Comparison of ENCODE assay signal across 1 cellular context in the genomic region with DNA sequence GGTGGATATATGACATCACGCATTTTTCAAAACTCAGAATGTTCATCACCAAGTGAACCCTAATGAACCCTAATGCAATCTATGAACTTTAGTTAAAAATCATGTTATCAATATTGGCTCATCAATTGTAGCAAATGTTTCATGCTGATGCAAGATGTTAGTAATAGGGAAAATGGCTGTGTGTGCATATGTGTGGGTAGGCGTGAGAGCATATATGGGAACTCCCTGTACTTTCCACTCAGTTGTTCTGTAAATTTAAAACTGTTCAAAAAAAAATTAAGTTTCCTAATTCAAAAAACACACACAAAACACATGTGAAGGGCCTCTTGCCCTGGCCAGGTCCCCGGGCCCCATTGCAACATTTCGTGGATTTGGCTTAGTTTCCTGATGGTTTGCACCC.
TF ChIP-seq lines count a peak whose summit lies in the region.

No MANE protein-coding gene starts in this region.

TF ChIP-seq in GM12878, 131 proteins besides CTCF, POLR2A, EP300 and RAD21 (continues in another document):
- no peak for TF ChIP-seq NR2F1 (conservative IDR thresholded peaks at IDR 0.05)
- TF ChIP-seq, protein P1, sequence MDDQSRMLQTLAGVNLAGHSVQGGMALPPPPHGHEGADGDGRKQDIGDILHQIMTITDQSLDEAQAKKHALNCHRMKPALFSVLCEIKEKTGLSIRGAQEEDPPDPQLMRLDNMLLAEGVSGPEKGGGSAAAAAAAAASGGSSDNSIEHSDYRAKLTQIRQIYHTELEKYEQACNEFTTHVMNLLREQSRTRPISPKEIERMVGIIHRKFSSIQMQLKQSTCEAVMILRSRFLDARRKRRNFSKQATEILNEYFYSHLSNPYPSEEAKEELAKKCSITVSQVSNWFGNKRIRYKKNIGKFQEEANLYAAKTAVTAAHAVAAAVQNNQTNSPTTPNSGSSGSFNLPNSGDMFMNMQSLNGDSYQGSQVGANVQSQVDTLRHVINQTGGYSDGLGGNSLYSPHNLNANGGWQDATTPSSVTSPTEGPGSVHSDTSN (IDR thresholded peaks at IDR 0.05; ENCODE audit: insufficient replicate concordance, low read depth, low read length), result no peak
- TF ChIP-seq BCL11A (IDR thresholded peaks at IDR 0.05; ENCODE audit: low read depth, low read length), result 0 out of 2 replicates have a peak, but pooled peaks have one; percentile 36
- 0 out of 2 replicates have a peak, but pooled peaks have one; percentile 24 for TF ChIP-seq CREM (IDR thresholded peaks at IDR 0.05; ENCODE audit: low read depth)
- no peak for TF ChIP-seq FOS (IDR thresholded peaks at IDR 0.05; ENCODE audit: borderline replicate concordance, extremely low read depth, insufficient read length)
- TF ChIP-seq EZH2 (IDR thresholded peaks at IDR 0.05; ENCODE audit: borderline replicate concordance, control insufficient read depth, low read depth, low read length), result no peak
- no peak for TF ChIP-seq STAT3 (IDR thresholded peaks at IDR 0.05; ENCODE audit: low read depth, low read length)
- TF ChIP-seq MXI1 (IDR thresholded peaks at IDR 0.05; ENCODE audit: low read depth, low read length), result no peak
- no peak for TF ChIP-seq TCF7 (IDR thresholded peaks at IDR 0.05; ENCODE audit: borderline replicate concordance)
- no peak for TF ChIP-seq PAX8 (IDR thresholded peaks at IDR 0.05)
- no peak for TF ChIP-seq RCOR1 (conservative IDR thresholded peaks at IDR 0.05; ENCODE audit: low read depth, low read length)
- TF ChIP-seq, protein P2, sequence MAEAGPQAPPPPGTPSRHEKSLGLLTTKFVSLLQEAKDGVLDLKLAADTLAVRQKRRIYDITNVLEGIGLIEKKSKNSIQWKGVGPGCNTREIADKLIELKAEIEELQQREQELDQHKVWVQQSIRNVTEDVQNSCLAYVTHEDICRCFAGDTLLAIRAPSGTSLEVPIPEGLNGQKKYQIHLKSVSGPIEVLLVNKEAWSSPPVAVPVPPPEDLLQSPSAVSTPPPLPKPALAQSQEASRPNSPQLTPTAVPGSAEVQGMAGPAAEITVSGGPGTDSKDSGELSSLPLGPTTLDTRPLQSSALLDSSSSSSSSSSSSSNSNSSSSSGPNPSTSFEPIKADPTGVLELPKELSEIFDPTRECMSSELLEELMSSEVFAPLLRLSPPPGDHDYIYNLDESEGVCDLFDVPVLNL (IDR thresholded peaks at IDR 0.05; ENCODE audit: low read depth, low read length), result no peak
- TF ChIP-seq, protein P3, sequence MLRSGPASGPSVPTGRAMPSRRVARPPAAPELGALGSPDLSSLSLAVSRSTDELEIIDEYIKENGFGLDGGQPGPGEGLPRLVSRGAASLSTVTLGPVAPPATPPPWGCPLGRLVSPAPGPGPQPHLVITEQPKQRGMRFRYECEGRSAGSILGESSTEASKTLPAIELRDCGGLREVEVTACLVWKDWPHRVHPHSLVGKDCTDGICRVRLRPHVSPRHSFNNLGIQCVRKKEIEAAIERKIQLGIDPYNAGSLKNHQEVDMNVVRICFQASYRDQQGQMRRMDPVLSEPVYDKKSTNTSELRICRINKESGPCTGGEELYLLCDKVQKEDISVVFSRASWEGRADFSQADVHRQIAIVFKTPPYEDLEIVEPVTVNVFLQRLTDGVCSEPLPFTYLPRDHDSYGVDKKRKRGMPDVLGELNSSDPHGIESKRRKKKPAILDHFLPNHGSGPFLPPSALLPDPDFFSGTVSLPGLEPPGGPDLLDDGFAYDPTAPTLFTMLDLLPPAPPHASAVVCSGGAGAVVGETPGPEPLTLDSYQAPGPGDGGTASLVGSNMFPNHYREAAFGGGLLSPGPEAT (IDR thresholded peaks at IDR 0.05; ENCODE audit: low read depth), result peak; percentile 78; the same call in 1 of the 2 replicates
- peak in 1 of 2 experiments; percentile 13; a peak in 1 of 3 replicates for TF ChIP-seq EGR1 (IDR thresholded peaks at IDR 0.05; ENCODE audit: borderline replicate concordance in 1 of 2, low read depth in 2 of 2, low read length in 2 of 2)
- TF ChIP-seq, protein P4, sequence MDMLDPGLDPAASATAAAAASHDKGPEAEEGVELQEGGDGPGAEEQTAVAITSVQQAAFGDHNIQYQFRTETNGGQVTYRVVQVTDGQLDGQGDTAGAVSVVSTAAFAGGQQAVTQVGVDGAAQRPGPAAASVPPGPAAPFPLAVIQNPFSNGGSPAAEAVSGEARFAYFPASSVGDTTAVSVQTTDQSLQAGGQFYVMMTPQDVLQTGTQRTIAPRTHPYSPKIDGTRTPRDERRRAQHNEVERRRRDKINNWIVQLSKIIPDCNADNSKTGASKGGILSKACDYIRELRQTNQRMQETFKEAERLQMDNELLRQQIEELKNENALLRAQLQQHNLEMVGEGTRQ (IDR thresholded peaks at IDR 0.05; ENCODE audit: borderline replicate concordance, low read depth, low read length), result no peak
- TF ChIP-seq, protein P5, sequence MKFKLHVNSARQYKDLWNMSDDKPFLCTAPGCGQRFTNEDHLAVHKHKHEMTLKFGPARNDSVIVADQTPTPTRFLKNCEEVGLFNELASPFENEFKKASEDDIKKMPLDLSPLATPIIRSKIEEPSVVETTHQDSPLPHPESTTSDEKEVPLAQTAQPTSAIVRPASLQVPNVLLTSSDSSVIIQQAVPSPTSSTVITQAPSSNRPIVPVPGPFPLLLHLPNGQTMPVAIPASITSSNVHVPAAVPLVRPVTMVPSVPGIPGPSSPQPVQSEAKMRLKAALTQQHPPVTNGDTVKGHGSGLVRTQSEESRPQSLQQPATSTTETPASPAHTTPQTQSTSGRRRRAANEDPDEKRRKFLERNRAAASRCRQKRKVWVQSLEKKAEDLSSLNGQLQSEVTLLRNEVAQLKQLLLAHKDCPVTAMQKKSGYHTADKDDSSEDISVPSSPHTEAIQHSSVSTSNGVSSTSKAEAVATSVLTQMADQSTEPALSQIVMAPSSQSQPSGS (IDR thresholded peaks at IDR 0.05; ENCODE audit: low read length), result peak; percentile 16; the same call in 1 of the 2 replicates
- no peak for TF ChIP-seq KAT2A (conservative IDR thresholded peaks at IDR 0.05; ENCODE audit: control insufficient read depth, low read depth, low read length)
- no peak for TF ChIP-seq CHD4 (IDR thresholded peaks at IDR 0.05)
- no peak for TF ChIP-seq POLR2AphosphoS5 (IDR thresholded peaks at IDR 0.05; ENCODE audit: low read length)
- TF ChIP-seq MEF2A (IDR thresholded peaks at IDR 0.05; ENCODE audit: insufficient read depth, low read depth, low read length), result 0 out of 2 replicates have a peak, but pooled peaks have one; percentile 22
- TF ChIP-seq, protein P6, sequence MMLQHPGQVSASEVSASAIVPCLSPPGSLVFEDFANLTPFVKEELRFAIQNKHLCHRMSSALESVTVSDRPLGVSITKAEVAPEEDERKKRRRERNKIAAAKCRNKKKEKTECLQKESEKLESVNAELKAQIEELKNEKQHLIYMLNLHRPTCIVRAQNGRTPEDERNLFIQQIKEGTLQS (IDR thresholded peaks at IDR 0.05; ENCODE audit: borderline replicate concordance, extremely low read depth, low read depth, low read length), result no peak
- no peak for TF ChIP-seq LARP7 (IDR thresholded peaks at IDR 0.05)
- no peak for TF ChIP-seq CBX3 (IDR thresholded peaks at IDR 0.05; ENCODE audit: borderline replicate concordance, low read depth)
- no peak for TF ChIP-seq RAD51 (IDR thresholded peaks at IDR 0.05)
- TF ChIP-seq RUNX3 (IDR thresholded peaks at IDR 0.05; ENCODE audit: low read length), result peak; percentile 9; the same call in 1 of the 2 replicates
- no peak for TF ChIP-seq MYC (IDR thresholded peaks at IDR 0.05; ENCODE audit: insufficient read depth, insufficient read length, insufficient replicate concordance, low read length, severe bottlenecking)
- TF ChIP-seq BMI1 (IDR thresholded peaks at IDR 0.05; ENCODE audit: borderline replicate concordance), result no peak
- TF ChIP-seq, protein P7, sequence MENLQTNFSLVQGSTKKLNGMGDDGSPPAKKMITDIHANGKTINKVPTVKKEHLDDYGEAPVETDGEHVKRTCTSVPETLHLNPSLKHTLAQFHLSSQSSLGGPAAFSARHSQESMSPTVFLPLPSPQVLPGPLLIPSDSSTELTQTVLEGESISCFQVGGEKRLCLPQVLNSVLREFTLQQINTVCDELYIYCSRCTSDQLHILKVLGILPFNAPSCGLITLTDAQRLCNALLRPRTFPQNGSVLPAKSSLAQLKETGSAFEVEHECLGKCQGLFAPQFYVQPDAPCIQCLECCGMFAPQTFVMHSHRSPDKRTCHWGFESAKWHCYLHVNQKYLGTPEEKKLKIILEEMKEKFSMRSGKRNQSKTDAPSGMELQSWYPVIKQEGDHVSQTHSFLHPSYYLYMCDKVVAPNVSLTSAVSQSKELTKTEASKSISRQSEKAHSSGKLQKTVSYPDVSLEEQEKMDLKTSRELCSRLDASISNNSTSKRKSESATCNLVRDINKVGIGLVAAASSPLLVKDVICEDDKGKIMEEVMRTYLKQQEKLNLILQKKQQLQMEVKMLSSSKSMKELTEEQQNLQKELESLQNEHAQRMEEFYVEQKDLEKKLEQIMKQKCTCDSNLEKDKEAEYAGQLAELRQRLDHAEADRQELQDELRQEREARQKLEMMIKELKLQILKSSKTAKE (IDR thresholded peaks at IDR 0.05; ENCODE audit: low read depth, poor library complexity, severe bottlenecking), result no peak
- TF ChIP-seq SIX5 (IDR thresholded peaks at IDR 0.05; ENCODE audit: low read depth, low read length, severe bottlenecking), result no peak
- TF ChIP-seq BACH1 (IDR thresholded peaks at IDR 0.05; ENCODE audit: borderline replicate concordance), result no peak
- TF ChIP-seq NBN (IDR thresholded peaks at IDR 0.05), result no peak
- 0 out of 3 replicates have a peak, but pooled peaks have one; percentile 32 for TF ChIP-seq POU2F2 (IDR thresholded peaks at IDR 0.05; ENCODE audit: borderline replicate concordance, low read depth, low read length)
- TF ChIP-seq NR2C1 (IDR thresholded peaks at IDR 0.05), result no peak
- TF ChIP-seq JUNB (IDR thresholded peaks at IDR 0.05), result peak; percentile 27; the same call in 1 of the 2 replicates
- no peak for TF ChIP-seq SIN3A (IDR thresholded peaks at IDR 0.05; ENCODE audit: low read depth, low read length)
- TF ChIP-seq NFXL1 (IDR thresholded peaks at IDR 0.05; ENCODE audit: borderline replicate concordance), result no peak
- no peak for TF ChIP-seq MTA3 (IDR thresholded peaks at IDR 0.05; ENCODE audit: borderline replicate concordance, low read length)
- TF ChIP-seq, protein P8, sequence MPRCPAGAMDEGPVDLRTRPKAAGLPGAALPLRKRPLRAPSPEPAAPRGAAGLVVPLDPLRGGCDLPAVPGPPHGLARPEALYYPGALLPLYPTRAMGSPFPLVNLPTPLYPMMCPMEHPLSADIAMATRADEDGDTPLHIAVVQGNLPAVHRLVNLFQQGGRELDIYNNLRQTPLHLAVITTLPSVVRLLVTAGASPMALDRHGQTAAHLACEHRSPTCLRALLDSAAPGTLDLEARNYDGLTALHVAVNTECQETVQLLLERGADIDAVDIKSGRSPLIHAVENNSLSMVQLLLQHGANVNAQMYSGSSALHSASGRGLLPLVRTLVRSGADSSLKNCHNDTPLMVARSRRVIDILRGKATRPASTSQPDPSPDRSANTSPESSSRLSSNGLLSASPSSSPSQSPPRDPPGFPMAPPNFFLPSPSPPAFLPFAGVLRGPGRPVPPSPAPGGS (IDR thresholded peaks at IDR 0.05; ENCODE audit: borderline replicate concordance, insufficient read depth, low read depth, low read length, poor library complexity, severe bottlenecking), result peak; percentile 16
- TF ChIP-seq, protein P9, sequence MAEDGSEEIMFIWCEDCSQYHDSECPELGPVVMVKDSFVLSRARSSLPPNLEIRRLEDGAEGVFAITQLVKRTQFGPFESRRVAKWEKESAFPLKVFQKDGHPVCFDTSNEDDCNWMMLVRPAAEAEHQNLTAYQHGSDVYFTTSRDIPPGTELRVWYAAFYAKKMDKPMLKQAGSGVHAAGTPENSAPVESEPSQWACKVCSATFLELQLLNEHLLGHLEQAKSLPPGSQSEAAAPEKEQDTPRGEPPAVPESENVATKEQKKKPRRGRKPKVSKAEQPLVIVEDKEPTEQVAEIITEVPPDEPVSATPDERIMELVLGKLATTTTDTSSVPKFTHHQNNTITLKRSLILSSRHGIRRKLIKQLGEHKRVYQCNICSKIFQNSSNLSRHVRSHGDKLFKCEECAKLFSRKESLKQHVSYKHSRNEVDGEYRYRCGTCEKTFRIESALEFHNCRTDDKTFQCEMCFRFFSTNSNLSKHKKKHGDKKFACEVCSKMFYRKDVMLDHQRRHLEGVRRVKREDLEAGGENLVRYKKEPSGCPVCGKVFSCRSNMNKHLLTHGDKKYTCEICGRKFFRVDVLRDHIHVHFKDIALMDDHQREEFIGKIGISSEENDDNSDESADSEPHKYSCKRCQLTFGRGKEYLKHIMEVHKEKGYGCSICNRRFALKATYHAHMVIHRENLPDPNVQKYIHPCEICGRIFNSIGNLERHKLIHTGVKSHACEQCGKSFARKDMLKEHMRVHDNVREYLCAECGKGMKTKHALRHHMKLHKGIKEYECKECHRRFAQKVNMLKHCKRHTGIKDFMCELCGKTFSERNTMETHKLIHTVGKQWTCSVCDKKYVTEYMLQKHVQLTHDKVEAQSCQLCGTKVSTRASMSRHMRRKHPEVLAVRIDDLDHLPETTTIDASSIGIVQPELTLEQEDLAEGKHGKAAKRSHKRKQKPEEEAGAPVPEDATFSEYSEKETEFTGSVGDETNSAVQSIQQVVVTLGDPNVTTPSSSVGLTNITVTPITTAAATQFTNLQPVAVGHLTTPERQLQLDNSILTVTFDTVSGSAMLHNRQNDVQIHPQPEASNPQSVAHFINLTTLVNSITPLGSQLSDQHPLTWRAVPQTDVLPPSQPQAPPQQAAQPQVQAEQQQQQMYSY (CRISPR knock-in tag; IDR thresholded peaks at IDR 0.05), result no peak
- peak; percentile 19 for TF ChIP-seq RELA (IDR thresholded peaks at IDR 0.05; ENCODE audit: borderline replicate concordance, partially characterized antibody)
- TF ChIP-seq CREB1 (IDR thresholded peaks at IDR 0.05; ENCODE audit: low read depth), result 0 out of 2 replicates have a peak, but pooled peaks have one; percentile 22
- TF ChIP-seq BRCA1 (IDR thresholded peaks at IDR 0.05; ENCODE audit: low read depth, low read length), result no peak
- no peak for TF ChIP-seq CHD1 (IDR thresholded peaks at IDR 0.05; ENCODE audit: low read depth, low read length)
- TF ChIP-seq HCFC1 (IDR thresholded peaks at IDR 0.05; ENCODE audit: low read length), result no peak
- TF ChIP-seq SMAD1 (IDR thresholded peaks at IDR 0.05; ENCODE audit: low read depth, partially characterized antibody), result no peak
- TF ChIP-seq ZSCAN29 (IDR thresholded peaks at IDR 0.05), result no peak
- TF ChIP-seq ESRRA (IDR thresholded peaks at IDR 0.05; ENCODE audit: low read length), result no peak
- no peak for TF ChIP-seq SMARCA5 (IDR thresholded peaks at IDR 0.05)
- TF ChIP-seq, protein P10, sequence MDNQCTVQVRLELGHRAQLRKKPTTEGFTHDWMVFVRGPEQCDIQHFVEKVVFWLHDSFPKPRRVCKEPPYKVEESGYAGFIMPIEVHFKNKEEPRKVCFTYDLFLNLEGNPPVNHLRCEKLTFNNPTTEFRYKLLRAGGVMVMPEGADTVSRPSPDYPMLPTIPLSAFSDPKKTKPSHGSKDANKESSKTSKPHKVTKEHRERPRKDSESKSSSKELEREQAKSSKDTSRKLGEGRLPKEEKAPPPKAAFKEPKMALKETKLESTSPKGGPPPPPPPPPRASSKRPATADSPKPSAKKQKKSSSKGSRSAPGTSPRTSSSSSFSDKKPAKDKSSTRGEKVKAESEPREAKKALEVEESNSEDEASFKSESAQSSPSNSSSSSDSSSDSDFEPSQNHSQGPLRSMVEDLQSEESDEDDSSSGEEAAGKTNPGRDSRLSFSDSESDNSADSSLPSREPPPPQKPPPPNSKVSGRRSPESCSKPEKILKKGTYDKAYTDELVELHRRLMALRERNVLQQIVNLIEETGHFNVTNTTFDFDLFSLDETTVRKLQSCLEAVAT (IDR thresholded peaks at IDR 0.05), result no peak
- TF ChIP-seq TBL1XR1 (IDR thresholded peaks at IDR 0.05; ENCODE audit: low read depth, low read length), result no peak
- no peak for TF ChIP-seq PAX5 (IDR thresholded peaks at IDR 0.05; ENCODE audit: borderline replicate concordance, low read depth, low read length)
- TF ChIP-seq IRF4 (IDR thresholded peaks at IDR 0.05; ENCODE audit: low read depth, low read length), result no peak
- no peak for TF ChIP-seq CEBPB (IDR thresholded peaks at IDR 0.05; ENCODE audit: borderline replicate concordance in 1 of 2, low read depth in 2 of 2, low read length in 2 of 2)
